18 cellular contexts compared by ENCODE assay signal in the genomic region with DNA sequence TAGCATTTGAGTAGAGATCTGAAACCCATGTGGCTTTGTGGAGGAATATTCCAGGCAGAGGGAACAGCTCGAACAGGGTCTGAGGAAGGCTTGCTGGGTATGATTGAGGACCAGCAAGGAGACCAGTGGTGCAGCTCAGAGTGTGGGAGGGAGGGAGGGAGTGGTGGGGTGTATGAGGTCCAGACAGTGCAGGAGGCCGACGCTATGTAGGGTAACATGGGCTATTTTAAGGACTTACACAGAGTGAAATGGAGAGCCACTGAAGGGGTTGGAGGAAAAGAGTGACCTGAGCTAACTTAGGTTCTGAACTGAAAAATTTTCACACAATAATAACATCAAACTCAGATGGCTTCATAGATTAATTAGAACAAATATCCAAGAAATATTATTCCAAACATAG. TPM values are rescaled to one million over a fixed set of nuclear protein-coding genes. Genes with fewer than 3 reads are reported as not detected.
"Had no signal": no experiment of that assay in that cellular context is flagged by ENCODE, and none has a peak within 500 bp of the region (broad histone marks: within the 10 kb centered on the region; RNA-seq: fewer than 3 reads in every experiment).

No MANE protein-coding gene starts in this region.

- FAIRE-seq: bronchial epithelial cell, endometrium, kidney had no signal

- ATAC-seq: left lung; natural killer cell treated with Interleukin-12 subunit alpha and Interleukin-12 subunit beta and Interleukin-15 and Interleukin-18, amount 100 ng/mL, for 72 hours; stimulated activated naive CD8-positive, alpha-beta T cell treated with anti-CD3 and anti-CD28 coated beads, Interleukin-15, amount 100 ng/mL, for 72 hours; upper lobe of right lung had no signal

- DNase-seq: activated CD4-positive, alpha-beta T cell treated with anti-CD3 and anti-CD28 coated beads, Interleukin-2, amount 50 U/mL, for 48 hours; activated CD4-positive, CD25-positive, alpha-beta regulatory T cell; activated CD8-positive, alpha-beta memory T cell treated with anti-CD3 and anti-CD28 coated beads, Interleukin-2, amount 50 U/mL, for 4 hours; colonic mucosa; hippocampal formation; kidney; left lung; mesenchymal stem cell; right cardiac atrium; SJCRH30; stimulated activated naive CD8-positive, alpha-beta T cell treated with anti-CD3 and anti-CD28 coated beads, Interleukin-15, amount 100 ng/mL, for 72 hours; T-helper 2 cell; upper lobe of right lung had no signal

- H3K4me3 Mint-ChIP-seq: natural killer cell treated with Interleukin-12 subunit alpha and Interleukin-12 subunit beta and Interleukin-15 and Interleukin-18, amount 100 ng/mL, for 72 hours; stimulated activated naive CD8-positive, alpha-beta T cell treated with anti-CD3 and anti-CD28 coated beads, Interleukin-15, amount 100 ng/mL, for 72 hours had no signal

- H3K27me3 Mint-ChIP-seq: stimulated activated naive CD8-positive, alpha-beta T cell treated with anti-CD3 and anti-CD28 coated beads, Interleukin-15, amount 100 ng/mL, for 72 hours had no signal

- H3K4me1 ChIP-seq: ascending aorta, colonic mucosa had no signal

- H3K27ac Mint-ChIP-seq: natural killer cell treated with Interleukin-12 subunit alpha and Interleukin-12 subunit beta and Interleukin-15 and Interleukin-18, amount 100 ng/mL, for 72 hours had no signal

- H3K9me3 Mint-ChIP-seq: natural killer cell treated with Interleukin-12 subunit alpha and Interleukin-12 subunit beta and Interleukin-15 and Interleukin-18, amount 100 ng/mL, for 72 hours; stimulated activated naive CD8-positive, alpha-beta T cell treated with anti-CD3 and anti-CD28 coated beads, Interleukin-15, amount 100 ng/mL, for 72 hours had no signal

- H3K27me3 ChIP-seq: ascending aorta, colonic mucosa, left lung, SJCRH30, upper lobe of right lung had no signal

- H3K27ac ChIP-seq: ascending aorta, colonic mucosa, left lung, SJCRH30, upper lobe of right lung had no signal

- H3K4me2 ChIP-seq: smooth muscle cell had no signal

- H3K9me3 ChIP-seq: ascending aorta, colonic mucosa, left lung, SJCRH30, upper lobe of right lung had no signal

- H3K4me3 ChIP-seq: ascending aorta, colonic mucosa, left lung, SJCRH30, smooth muscle cell, upper lobe of right lung had no signal

RNA-seq across cellular contexts. Expression of gene CSF1R, which starts 43.9 kb away (rescaled TPM):
- total RNA-seq: bronchial epithelial cell had no signal
